In the genomic region with DNA sequence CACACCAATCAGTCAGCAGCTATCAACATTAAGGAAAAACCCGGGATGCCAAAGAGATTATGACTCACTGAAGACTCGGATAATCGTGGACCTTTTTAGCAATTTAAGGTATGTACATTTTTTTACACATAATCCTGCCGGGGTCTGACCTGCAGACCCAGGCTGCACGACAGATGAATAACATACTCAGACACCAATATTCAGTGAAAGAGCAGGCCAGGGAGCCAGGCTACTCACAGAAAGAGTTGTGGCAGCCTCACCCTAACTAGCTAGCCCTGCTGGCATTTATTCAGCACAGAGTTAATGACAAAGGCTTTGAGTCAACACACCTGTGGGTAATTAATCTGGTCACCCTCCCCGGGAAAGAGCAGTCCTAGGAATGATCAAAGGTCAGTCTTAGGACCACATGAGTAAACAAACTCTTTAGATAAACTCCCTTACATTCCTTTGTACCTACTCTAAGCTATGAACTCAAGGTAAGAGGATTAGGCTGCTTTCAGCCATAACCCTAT, we compare ENCODE assay signal across 18 cellular contexts.
DNase-seq lines count a peak whose midpoint lies in the region; ATAC-seq, FAIRE-seq and TF ChIP-seq lines count a peak whose summit lies in the region.
"Had no signal": no experiment of that assay in that cellular context is flagged by ENCODE, and none has a peak within 500 bp of the region (broad histone marks: within the 10 kb centered on the region; RNA-seq: fewer than 3 reads in every experiment).

No MANE protein-coding gene starts in this region.

- TF ChIP-seq CTCF in HCT116 (IDR thresholded peaks at IDR 0.05 in 2 of 3, conservative IDR thresholded peaks at IDR 0.05 in 1 of 3; ENCODE audit: borderline replicate concordance in 1 of 3, insufficient read depth in 1 of 3, low read depth in 2 of 3, low read length in 2 of 3), result no peak
- no peak for TF ChIP-seq CTCF in Panc1 (IDR thresholded peaks at IDR 0.05)
- TF ChIP-seq CTCF in GM13977 (IDR thresholded peaks at IDR 0.05; ENCODE audit: extremely low read depth, insufficient read depth, missing control alignments), result no peak

- CTCF ChIA-PET in HCT116 (lab: Charles Lee), result no interaction called here
- CTCF ChIA-PET in Panc1 (lab: Charles Lee), result no interaction called here

- peak overlapping the region; percentile 18 for H2AFZ ChIP-seq in HCT116 (ENCODE audit: low read depth, low read length, poor library complexity, severe bottlenecking)

- intact Hi-C loops in HCT116 (cut with micrococcal nuclease), result no loop called here
- intact Hi-C loops in Panc1 (cut with micrococcal nuclease; ENCODE audit: unreplicated experiment), result no loop called here

- no peaks in the 10 kb centered on the region for H4K20me1 ChIP-seq in HCT116 (ENCODE audit: insufficient read depth)

- H3K4me3 ChIP-seq in HCT116 (replicated peaks in 1 of 2; ENCODE audit: low read depth in 1 of 2, low read length in 2 of 2) (no peak overlapping the region), Panc1 (ENCODE audit: low read depth in 2 of 2, low read length in 2 of 2) (no peak overlapping the region)
- H3K4me3 ChIP-seq: psoas muscle, thoracic aorta had no signal

- no peaks in the 10 kb centered on the region; the same call in 1 of the 2 replicates for H3K9me2 ChIP-seq in HCT116 (ENCODE audit: insufficient read depth)

- H3K27me3 ChIP-seq in HCT116 (ENCODE audit: insufficient read depth, low read length) (no peaks in the 10 kb centered on the region), Panc1 (ENCODE audit: control insufficient read depth, insufficient read depth, low read length) (no peaks in the 10 kb centered on the region)

- FAIRE-seq in GM12892 (lab: Jason Lieb, UNC), result no peak

- H3K36me3 ChIP-seq in HCT116 (ENCODE audit: control insufficient read depth in 1 of 2, insufficient read depth in 2 of 2, low read length in 2 of 2) (no peaks in the 10 kb centered on the region), Panc1 (ENCODE audit: control insufficient read depth, insufficient read depth, low read length) (no peaks in the 10 kb centered on the region)
- H3K36me3 ChIP-seq: thoracic aorta, WERI-Rb-1 had no signal

- RAD21 ChIA-PET in HCT116 (lab: Charles Lee; ENCODE audit: low non-redundant PET in 1 of 2, low total read pairs in 2 of 2, uncharacterized antibody in 2 of 2, unreplicated experiment in 2 of 2), result no interaction called here

- H3K27ac ChIP-seq in HCT116 (ENCODE audit: low read depth, low read length), result peak overlapping the region; percentile 3; the same call in 1 of the 2 replicates
- H3K27ac ChIP-seq in Panc1 (ENCODE audit: low read length), result no peak overlapping the region
- H3K27ac ChIP-seq: psoas muscle, thoracic aorta, WERI-Rb-1 had no signal

- peak overlapping the region; percentile 47 for H3K4me2 ChIP-seq in HCT116 (ENCODE audit: low read length)

- ATAC-seq in HCT116 (peak; percentile 92), Panc1 (peak; percentile 81)
- ATAC-seq: activated CD8-positive, alpha-beta T cell treated with anti-CD3 and anti-CD28 coated beads, Interleukin-2, amount 10 ng/mL, durations not matched to agents 7 days and 5 days; activated T-cell treated with anti-CD3 and anti-CD28 coated beads, Interleukin-2, amount 50 U/mL, for 4 hours; psoas muscle; T-helper 17 cell had no signal

- peaks cover 15 to 21% of the 10 kb centered on the region in 2 experiments for H3K4me1 ChIP-seq in HCT116 (ENCODE audit: control insufficient read depth in 1 of 2, insufficient read depth in 2 of 2, low read length in 2 of 2)
- H3K4me1 ChIP-seq in Panc1 (ENCODE audit: control insufficient read depth, insufficient read depth, low read length), result no peaks in the 10 kb centered on the region
- H3K4me1 ChIP-seq: psoas muscle had no signal

- peak; percentile 0 for DNase-seq in COLO668 (lab: John Stamatoyannopoulos, UW; ENCODE audit: unreplicated experiment)
- DNase-seq in HCT116 (ENCODE audit: low read depth, low spot score), result peak; percentile 29
- DNase-seq in Panc1 (ENCODE audit: low read depth, low spot score), result no peak
- DNase-seq in iris pigment epithelial cell (ENCODE audit: low read depth), result peak; percentile 58
- no peak for DNase-seq in GM12892 (ENCODE audit: insufficient read length)
- no peak for DNase-seq in GM13977 (ENCODE audit: low spot score)
- DNase-seq in NCI-H2171 (lab: John Stamatoyannopoulos, UW), result no peak
- no peak for DNase-seq in iPS-NIHi7 (ENCODE audit: extremely low spot score)
- DNase-seq: activated CD8-positive, alpha-beta T cell treated with anti-CD3 and anti-CD28 coated beads, Interleukin-2, amount 10 ng/mL, durations not matched to agents 7 days and 5 days; activated T-cell treated with anti-CD3 and anti-CD28 coated beads, Interleukin-2, amount 50 U/mL, for 4 hours; dermis blood vessel endothelial cell; DMS79 treated with DMSO at 0.1 percent for 48 hours; foreskin melanocyte; NCI-H1930; psoas muscle; T-helper 17 cell; WERI-Rb-1 had no signal

- no peaks in the 10 kb centered on the region for H3K9me3 ChIP-seq in HCT116 (ENCODE audit: control insufficient read depth in 1 of 2, insufficient read depth in 1 of 2, low read depth in 1 of 2, low read length in 2 of 2)
- no peaks in the 10 kb centered on the region for H3K9me3 ChIP-seq in Panc1 (ENCODE audit: control insufficient read depth, insufficient read depth, low read depth, low read length)
- H3K9me3 ChIP-seq: psoas muscle, thoracic aorta had no signal

- in situ Hi-C loops in Panc1 (cut with HindIII; ENCODE audit: low pct_unique_long_range_greater_than_20kb, low sequenced_read_pairs) (no loop called here), GM13977 (cut with MboI; ENCODE audit: low pct_unique_long_range_greater_than_20kb, low sequenced_read_pairs, unreplicated experiment) (no loop called here)

- TF ChIP-seq RAD21 in HCT116 (IDR thresholded peaks at IDR 0.05; ENCODE audit: low read depth), result no peak

- no peaks in the 10 kb centered on the region for H3K79me2 ChIP-seq in HCT116 (ENCODE audit: insufficient read depth, low read length)

- BruUV-seq in HCT116 (replicated peaks; lab: Mats Ljungman, UMichigan) (no TSS peak), Panc1 (replicated peaks; lab: Mats Ljungman, UMichigan) (no TSS peak)

- no peak for TF ChIP-seq POLR2A in HCT116 (IDR thresholded peaks at IDR 0.05; ENCODE audit: borderline replicate concordance, extremely low read depth, insufficient read depth, insufficient read length)
- no peak for TF ChIP-seq POLR2A in GM12892 (IDR thresholded peaks at IDR 0.05; ENCODE audit: low read depth, low read length)

- POLR2A ChIA-PET in HCT116 (lab: Charles Lee), result no interaction called here
- POLR2A ChIA-PET in Panc1 (lab: Charles Lee), result no interaction called here

- H3K9ac ChIP-seq in HCT116 (ENCODE audit: low read length), result no peak overlapping the region

TF ChIP-seq in HCT116, 20 proteins besides CTCF, POLR2A, EP300 and RAD21:
- TF ChIP-seq, protein P1, sequence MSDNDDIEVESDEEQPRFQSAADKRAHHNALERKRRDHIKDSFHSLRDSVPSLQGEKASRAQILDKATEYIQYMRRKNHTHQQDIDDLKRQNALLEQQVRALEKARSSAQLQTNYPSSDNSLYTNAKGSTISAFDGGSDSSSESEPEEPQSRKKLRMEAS (IDR thresholded peaks at IDR 0.05), result no peak
- no peak for TF ChIP-seq JUND (IDR thresholded peaks at IDR 0.05)
- no peak for TF ChIP-seq ZNF274 (IDR thresholded peaks at IDR 0.05; ENCODE audit: low read depth, low read length)
- TF ChIP-seq CEBPB (IDR thresholded peaks at IDR 0.05; ENCODE audit: low read depth), result no peak
- no peak for TF ChIP-seq EZH2phosphoT487 (IDR thresholded peaks at IDR 0.05; ENCODE audit: borderline replicate concordance)
- peak; percentile 58 for TF ChIP-seq TCF7L2 (IDR thresholded peaks at IDR 0.05; ENCODE audit: borderline replicate concordance, extremely low read depth, insufficient read depth, insufficient read length)
- TF ChIP-seq, protein P2, sequence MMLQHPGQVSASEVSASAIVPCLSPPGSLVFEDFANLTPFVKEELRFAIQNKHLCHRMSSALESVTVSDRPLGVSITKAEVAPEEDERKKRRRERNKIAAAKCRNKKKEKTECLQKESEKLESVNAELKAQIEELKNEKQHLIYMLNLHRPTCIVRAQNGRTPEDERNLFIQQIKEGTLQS (IDR thresholded peaks at IDR 0.05), result no peak
- peak; percentile 14; the same call in 1 of the 2 replicates for TF ChIP-seq SP1 (IDR thresholded peaks at IDR 0.05; ENCODE audit: low read depth)

Comparison
In these comparisons a context has a peak if more than half of its experiments do, and no peak if none do; other contexts are left out.
1. DNase-seq: peak in COLO668 (single experiment), HCT116 (single experiment) and iris pigment epithelial cell (single experiment); none in Panc1 (single experiment), GM12892 (single experiment), GM13977 (single experiment), NCI-H2171 (single experiment) and iPS-NIHi7 (single experiment).